Comparison of ENCODE assay signal across 8 cellular contexts in genomic region chr5:58582004-58582403, GRCh38. TPM values are rescaled to one million over a fixed set of nuclear protein-coding genes. Genes with fewer than 3 reads are reported as not detected.
DNase-seq lines count a peak whose midpoint lies in the region; ATAC-seq and TF ChIP-seq lines count a peak whose summit lies in the region.

No MANE protein-coding gene starts in this region.

- 5 to 7% methylated on average over 16 to 17 of the region's 17 CpGs for WGBS in esophagus, 2 donors
- WGBS in ovary, 3 donors = 1 to 2% (median 1%) methylated on average over 17 of the region's 17 CpGs

- peak overlapping the region; percentile 98 for H3K4me2 ChIP-seq in PC-9

- H3K27ac ChIP-seq in PC-9 (no peak overlapping the region), esophagus (ENCODE audit: low read depth in 2 of 2, low read length in 1 of 2) (no peak overlapping the region), ovary (no peak overlapping the region)

- POLR2A ChIA-PET in PC-9 (lab: Charles Lee; ENCODE audit: unreplicated experiment) = interaction anchor here (0.7 kb wide), 1 partner anchor 48 kb away, joined by 4 read pairs; no protein-coding TSS in a partner anchor

- H3K9me2 ChIP-seq in PC-9 (ENCODE audit: insufficient read depth) = no peaks in the 10 kb centered on the region

- DNase-seq in NCI-H2081 (lab: John Stamatoyannopoulos, UW) = peak; percentile 49 to 75
- no peak for DNase-seq in NCI-H2081 treated with DMSO at 0.1 percent for 48 hours (lab: John Stamatoyannopoulos, UW)
- no peak for DNase-seq in PC-9
- peak in 1 of 5 donors; percentile 14 for DNase-seq in ovary
- DNase-seq in cortex of kidney (lab: John Stamatoyannopoulos, UW) = no peak
- no peak for DNase-seq in NCI-H226

- BruUV-seq in PC-9 (replicated peaks; lab: Mats Ljungman, UMichigan) = no TSS peak

- no peaks in the 10 kb centered on the region for H3F3A ChIP-seq in PC-9 (ENCODE audit: insufficient read depth, low read depth)

- H3K9me3 ChIP-seq in PC-9 (ENCODE audit: insufficient read depth, low read depth) (no peaks in the 10 kb centered on the region), esophagus (ENCODE audit: control insufficient read depth in 2 of 2, insufficient read depth in 1 of 2, low read depth in 1 of 2, low read length in 1 of 2) (peaks cover 0 to 3% of the 10 kb centered on the region in 2 donors), ovary (no peaks in the 10 kb centered on the region)

- peaks cover 9% of the 10 kb centered on the region; the same call in 1 of the 2 replicates for H3K27me3 ChIP-seq in PC-9 (ENCODE audit: insufficient read depth, low read depth)
- peaks cover 0 to 5% of the 10 kb centered on the region in 2 donors for H3K27me3 ChIP-seq in esophagus (ENCODE audit: control insufficient read depth in 1 of 2, insufficient read depth in 2 of 2, low read length in 2 of 2)
- H3K27me3 ChIP-seq in ovary = no peaks in the 10 kb centered on the region

- peaks cover 9% of the 10 kb centered on the region for H3K4me1 ChIP-seq in PC-9 (replicated peaks; ENCODE audit: insufficient read depth)
- H3K4me1 ChIP-seq in esophagus (ENCODE audit: control insufficient read depth in 2 of 2, insufficient read depth in 2 of 2, low read length in 1 of 2) = peaks cover 4 to 14% of the 10 kb centered on the region in 2 donors
- peaks cover 3% of the 10 kb centered on the region for H3K4me1 ChIP-seq in ovary (ENCODE audit: insufficient read depth)

- no peak for TF ChIP-seq EP300 in ovary (IDR thresholded peaks at IDR 0.05)

- peak overlapping the region; percentile 88 for H2AFZ ChIP-seq in PC-9

- no peaks in the 10 kb centered on the region for H3K79me2 ChIP-seq in PC-9 (ENCODE audit: low read depth)

- H3K36me3 ChIP-seq in PC-9 (ENCODE audit: low read depth) (no peaks in the 10 kb centered on the region), esophagus (ENCODE audit: control insufficient read depth in 2 of 2, insufficient read depth in 2 of 2, low read length in 1 of 2) (no peaks in the 10 kb centered on the region), ovary (no peaks in the 10 kb centered on the region)

- no peak for TF ChIP-seq POLR2A in ovary (IDR thresholded peaks at IDR 0.05)

- intact Hi-C loops in PC-9 (cut with micrococcal nuclease; ENCODE audit: unreplicated experiment) (no loop called here), ovary (cut with DNase I) (no loop called here)

- TF ChIP-seq CTCF in PC-9 (conservative IDR thresholded peaks at IDR 0.05) = no peak
- no peak for TF ChIP-seq CTCF in ovary (IDR thresholded peaks at IDR 0.05)

- no peaks in the 10 kb centered on the region for H4K20me1 ChIP-seq in PC-9 (ENCODE audit: insufficient read depth)

- ATAC-seq in HG03432 (IDR thresholded peaks at IDR 0.05; ENCODE audit: unreplicated experiment) = no peak

- CTCF ChIA-PET in PC-9 (lab: Charles Lee) = interaction anchor here (0.6 kb wide), 1 partner anchor 799 kb away, joined by 4 read pairs; no protein-coding TSS in a partner anchor

- H3K4me3 ChIP-seq in PC-9 = peak overlapping the region; percentile 57; the same call in 1 of the 2 replicates
- H3K4me3 ChIP-seq in esophagus (ENCODE audit: low read depth in 1 of 2, low read length in 2 of 2) = peak overlapping the region; percentile 37 to 43
- H3K4me3 ChIP-seq in ovary = peak overlapping the region; percentile 32

RNA-seq across cellular contexts. Expression of gene RAB3C, which starts 0.9 kb away (rescaled TPM):
- not detected in 2 replicates for total RNA-seq in PC-9 (2021)
- polyA plus RNA-seq in esophagus = under 1 TPM; 0.02 to 0.04 TPM
- total RNA-seq in ovary = 10 to 100 TPM in 1 of 7 donors, 1 to 10 TPM in 3, under 1 TPM in 3; 0.11 to 17.2 (median 2.7) TPM
- polyA plus RNA-seq in ovary = 1 to 10 TPM in 1 of 2 donors, under 1 TPM in 1; 0.80 to 3.4 TPM

Comparison
In these comparisons a context has a peak if more than half of its experiments do, and no peak if none do; other contexts are left out.
1. DNase-seq: peak in NCI-H2081 (2 of 2); none in NCI-H2081 treated with DMSO at 0.1 percent for 48 hours (single experiment), PC-9 (0 of 2), cortex of kidney (single experiment) and NCI-H226 (single experiment).
2. Peak in every context shown above with its lines, with median percentiles within 50 percentile points of each other: H3K4me3 ChIP-seq.